18 cellular contexts compared by ENCODE assay signal in genomic region chr17:58528443-58528842, GRCh38. TPM values are rescaled to one million over a fixed set of nuclear protein-coding genes. Genes with fewer than 3 reads are reported as not detected.
DNase-seq lines count a peak whose midpoint lies in the region; ATAC-seq and TF ChIP-seq lines count a peak whose summit lies in the region.
"Had no signal": no experiment of that assay in that cellular context is flagged by ENCODE, and none has a peak within 500 bp of the region (broad histone marks: within the 10 kb centered on the region; RNA-seq: fewer than 3 reads in every experiment).

No MANE protein-coding gene starts in this region.

- TF ChIP-seq POLR2A in Peyer's patch (IDR thresholded peaks at IDR 0.05) (no peak), spleen (IDR thresholded peaks at IDR 0.05) (no peak)

- peak overlapping the region; percentile 0 for H3K4me3 Mint-ChIP-seq in chondrocyte (ENCODE audit: unreplicated experiment)
- H3K4me3 Mint-ChIP-seq in immature natural killer cell = no peak overlapping the region
- H3K4me3 Mint-ChIP-seq: activated naive CD8-positive, alpha-beta T cell treated with anti-CD3 and anti-CD28 coated beads, Interleukin-2, amount 50 U/mL, for 24 hours; dendritic cell treated with granulocyte-macrophage colony-stimulating factor and Interleukin-4, amounts not matched to agents 40 ng/mL and 50 ng/mL, for 4 days; naive thymus-derived CD4-positive, alpha-beta T cell had no signal

- H3K9me3 ChIP-seq in Peyer's patch (no peaks in the 10 kb centered on the region), lower lobe of right lung (no peaks in the 10 kb centered on the region), spleen (no peaks in the 10 kb centered on the region), left lung (no peaks in the 10 kb centered on the region)

- H3K4me1 Mint-ChIP-seq in chondrocyte (ENCODE audit: low read depth) = peaks cover 77% of the 10 kb centered on the region
- peaks cover 0 to 6% of the 10 kb centered on the region in 2 donors for H3K4me1 Mint-ChIP-seq in immature natural killer cell

- peaks cover 1% of the 10 kb centered on the region for H3K27me3 Mint-ChIP-seq in chondrocyte (ENCODE audit: low read depth)
- peaks cover 3 to 6% (median 3%) of the 10 kb centered on the region in 3 donors for H3K27me3 Mint-ChIP-seq in immature natural killer cell (ENCODE audit: low read depth in 3 of 3)

- H3K9me3 Mint-ChIP-seq in chondrocyte (ENCODE audit: low read depth) (no peaks in the 10 kb centered on the region), immature natural killer cell (no peaks in the 10 kb centered on the region)
- H3K9me3 Mint-ChIP-seq: activated naive CD8-positive, alpha-beta T cell treated with anti-CD3 and anti-CD28 coated beads, Interleukin-2, amount 50 U/mL, for 24 hours; dendritic cell treated with granulocyte-macrophage colony-stimulating factor and Interleukin-4, amounts not matched to agents 40 ng/mL and 50 ng/mL, for 4 days; naive thymus-derived CD4-positive, alpha-beta T cell had no signal

- H3K27me3 ChIP-seq in Peyer's patch = no peaks in the 10 kb centered on the region
- H3K27me3 ChIP-seq in lower lobe of right lung (ENCODE audit: low read depth) = no peaks in the 10 kb centered on the region
- H3K27me3 ChIP-seq in spleen (replicated peaks in 1 of 7) = peaks cover 0 to 25% (median 0%) of the 10 kb centered on the region in 7 donors
- H3K27me3 ChIP-seq in left lung = peaks cover 0 to 25% of the 10 kb centered on the region in 2 donors

- H3K36me3 Mint-ChIP-seq in chondrocyte (ENCODE audit: low read depth) (no peaks in the 10 kb centered on the region), immature natural killer cell (peaks cover 0 to 3% (median 0%) of the 10 kb centered on the region in 3 donors)
- H3K36me3 Mint-ChIP-seq: naive thymus-derived CD4-positive, alpha-beta T cell had no signal

- H3K4me1 ChIP-seq in Peyer's patch = peaks cover 0 to 11% (median 0%) of the 10 kb centered on the region in 4 donors
- H3K4me1 ChIP-seq in lower lobe of right lung = peaks cover 43% of the 10 kb centered on the region
- peaks cover 2 to 77% (median 26%) of the 10 kb centered on the region in 6 donors for H3K4me1 ChIP-seq in spleen
- H3K4me1 ChIP-seq in left lung = peaks cover 29 to 47% of the 10 kb centered on the region in 2 donors

- WGBS in spleen, 5 donors = 36 to 59% (median 40%) methylated on average over 3 of the region's 3 CpGs

- H3K36me3 ChIP-seq in Peyer's patch (no peaks in the 10 kb centered on the region), lower lobe of right lung (no peaks in the 10 kb centered on the region), spleen (no peaks in the 10 kb centered on the region), left lung (no peaks in the 10 kb centered on the region)

- intact Hi-C loops in lower lobe of right lung (cut with DNase I) = no loop called here
- intact Hi-C loops in spleen (cut with DNase I; ENCODE audit: low total_unique reads) = no loop called here
- intact Hi-C loops in left lung (cut with DNase I) = no loop called here

- ATAC-seq in lower lobe of right lung = no peak
- ATAC-seq in left lung = no peak
- no peak for ATAC-seq in HG02610 (IDR thresholded peaks at IDR 0.05; ENCODE audit: unreplicated experiment)
- ATAC-seq: activated naive CD8-positive, alpha-beta T cell treated with anti-CD3 and anti-CD28 coated beads, Interleukin-2, amount 50 U/mL, for 24 hours; naive thymus-derived CD4-positive, alpha-beta T cell had no signal

- no peak for DNase-seq in Peyer's patch
- DNase-seq in chondrocyte (ENCODE audit: low spot score) = no peak
- DNase-seq in lower lobe of right lung = no peak
- no peak for DNase-seq in spleen
- DNase-seq in left lung = no peak
- DNase-seq in immature natural killer cell = no peak
- DNase-seq: activated CD4-positive, alpha-beta T cell treated with anti-CD3 and anti-CD28 coated beads, Interleukin-2, amount 50 U/mL, for 4 hours; activated CD8-positive, alpha-beta memory T cell treated with anti-CD3 and anti-CD28 coated beads, Interleukin-2, amount 50 U/mL, for 48 hours; activated effector memory CD4-positive, alpha-beta T cell treated with Interleukin-2 at 50 U/mL for 16 hours; activated naive CD8-positive, alpha-beta T cell treated with anti-CD3 and anti-CD28 coated beads, Interleukin-2, amount 50 U/mL, for 24 hours; naive thymus-derived CD4-positive, alpha-beta T cell; NCI-H1417 treated with DMSO at 0.1 percent for 48 hours; NCI-H524; RPMI8226 had no signal

- H3K4me3 ChIP-seq in Peyer's patch (peak overlapping the region in 1 of 4 donors; percentile 12), lower lobe of right lung (peak overlapping the region; percentile 46), spleen (peak overlapping the region in 6 of 8 donors; percentile 17 to 57 (median 34)), left lung (no peak overlapping the region)

- H3K27ac Mint-ChIP-seq in chondrocyte (ENCODE audit: unreplicated experiment) (peak overlapping the region; percentile 12), immature natural killer cell (peak overlapping the region in 2 of 6 donors; percentile 19 to 40)
- H3K27ac Mint-ChIP-seq: activated naive CD8-positive, alpha-beta T cell treated with anti-CD3 and anti-CD28 coated beads, Interleukin-2, amount 50 U/mL, for 24 hours; dendritic cell treated with granulocyte-macrophage colony-stimulating factor and Interleukin-4, amounts not matched to agents 40 ng/mL and 50 ng/mL, for 4 days had no signal

- no peak for TF ChIP-seq CTCF in Peyer's patch (IDR thresholded peaks at IDR 0.05)
- no peak for TF ChIP-seq CTCF in chondrocyte (IDR thresholded peaks at IDR 0.05)
- no peak for TF ChIP-seq CTCF in lower lobe of right lung (IDR thresholded peaks at IDR 0.05)
- TF ChIP-seq CTCF in spleen (IDR thresholded peaks at IDR 0.05 in 8 of 11, conservative IDR thresholded peaks at IDR 0.05 in 3 of 11) = no peak
- no peak for TF ChIP-seq CTCF in left lung (IDR thresholded peaks at IDR 0.05)

- H3K27ac ChIP-seq in Peyer's patch (peak overlapping the region in 3 of 4 donors; percentile 22 to 58 (median 42)), lower lobe of right lung (peak overlapping the region; percentile 53), spleen (peak overlapping the region in 7 of 8 donors; percentile 9 to 74 (median 66)), left lung (peak overlapping the region in 1 of 2 donors; percentile 4)

RNA-seq across cellular contexts. Expression of gene MTMR4, which starts 14.0 kb away (rescaled TPM):
- total RNA-seq in Peyer's patch = 100 to 1,000 TPM in 2 of 4 donors, 10 to 100 TPM in 2; 46.2 to 129 (median 105) TPM
- 26.7 to 31.4 TPM (median 30.2 TPM) in 3 replicates for total RNA-seq in chondrocyte
- 37.3 TPM for total RNA-seq in lower lobe of right lung
- 10 to 100 TPM; 42.0 to 61.9 (median 50.3) TPM for total RNA-seq in spleen
- 10 to 100 TPM; 12.7 to 17.3 (median 14.1) TPM for polyA plus RNA-seq in spleen
- 10 to 100 TPM; 33.6 to 43.4 TPM for total RNA-seq in left lung
- polyA plus RNA-seq in immature natural killer cell = 10 to 100 TPM in 2 of 3 donors, 1 to 10 TPM in 1; 9.3 to 24.2 (median 20.5) TPM

RNA-seq across cellular contexts. Expression of gene HSF5, which starts 40.2 kb away (rescaled TPM):
- total RNA-seq in Peyer's patch (under 1 TPM in 2 of 4 donors, not detected in 2; 0.28 to 0.83 TPM), chondrocyte (0.08 to 0.10 TPM in 2 of 3 replicates, not detected in the other), lower lobe of right lung (0.32 TPM), spleen (1 to 10 TPM; 1.1 to 1.7 (median 1.3) TPM), left lung (under 1 TPM; 0.08 to 0.15 TPM)
- polyA plus RNA-seq in spleen (under 1 TPM; 0.57 to 0.79 (median 0.61) TPM), immature natural killer cell (under 1 TPM in 1 of 3 donors, not detected in 2; 0.16 TPM)
- total RNA-seq: MCF 10A, osteocyte had no signal

Comparison
In these comparisons a context has a peak if more than half of its experiments do, and no peak if none do; other contexts are left out.
1. H3K4me3 ChIP-seq: peak in lower lobe of right lung (single experiment) and spleen (6 of 8); none in left lung (0 of 2).